In genomic region chr4:46441116-46441859, GRCh38 we compare ENCODE assay signal across 26 cellular contexts. TPM values are rescaled to one million over a fixed set of nuclear protein-coding genes. Genes with fewer than 3 reads are reported as not detected.
"Had no signal": no experiment of that assay in that cellular context is flagged by ENCODE, and none has a peak within 500 bp of the region (broad histone marks: within the 10 kb centered on the region; RNA-seq: fewer than 3 reads in every experiment).

No MANE protein-coding gene starts in this region.

- FAIRE-seq: endothelial cell of umbilical vein, small intestine had no signal

- H3K4me3 ChIP-seq: heart left ventricle, psoas muscle, sigmoid colon, thoracic aorta had no signal

- ATAC-seq: activated CD8-positive, alpha-beta T cell treated with anti-CD3 and anti-CD28 coated beads for 36 hours; activated T-cell treated with anti-CD3 and anti-CD28 coated beads, Interleukin-2, amount 50 U/mL, for 4 hours; heart left ventricle; naive thymus-derived CD8-positive, alpha-beta T cell; psoas muscle; stimulated activated effector memory CD8-positive, alpha-beta T cell treated with anti-CD3 and anti-CD28 coated beads, Interleukin-12 subunit alpha, Interleukin-12 subunit beta, amount 100 ng/mL, for 72 hours had no signal

- H3K9me3 ChIP-seq: sigmoid colon had no signal

- DNase-seq: activated B cell treated with CpG ODN at 0.5 μM for 24 hours; activated CD4-positive, alpha-beta T cell treated with anti-CD3 and anti-CD28 coated beads, Interleukin-2, amount 50 U/mL, for 1 hour; activated CD8-positive, alpha-beta T cell treated with anti-CD3 and anti-CD28 coated beads for 36 hours; activated T-cell treated with anti-CD3 and anti-CD28 coated beads, Interleukin-2, amount 50 U/mL, for 4 hours; anterior cingulate cortex; brain microvascular endothelial cell; caudate nucleus; heart left ventricle; hypothalamus; immature natural killer cell; naive thymus-derived CD8-positive, alpha-beta T cell; nucleus accumbens; psoas muscle; sigmoid colon; small intestine; stimulated activated CD4-positive, alpha-beta T cell treated with anti-CD3 and anti-CD28 coated beads, Interleukin-4, amount 100 ng/mL, for 24 hours; T-helper 9 cell; trophoblast cell had no signal

- H3K27me3 ChIP-seq: brain microvascular endothelial cell, heart left ventricle, sigmoid colon had no signal

- H3K27ac ChIP-seq: brain microvascular endothelial cell, heart left ventricle, parathyroid adenoma, psoas muscle, sigmoid colon, thoracic aorta had no signal

RNA-seq across cellular contexts. Expression of gene GABRA2, which starts 51.4 kb away (rescaled TPM):
- total RNA-seq: activated B cell treated with CpG ODN at 0.5 μM for 24 hours; activated CD8-positive, alpha-beta T cell treated with anti-CD3 and anti-CD28 coated beads for 36 hours; activated T-cell treated with anti-CD3 and anti-CD28 coated beads, Interleukin-2, amount 50 U/mL, for 4 hours; activated T-helper 2 cell treated with anti-CD3 and anti-CD28 coated beads, Interferon-gamma antibody, Interleukin-2, Interleukin-4, amounts not matched to agents 10 μg/mL and 5 μg/mL and 100 μg/mL, durations not matched to agents 14 hours and 24 hours and 36 hours; chondrocyte; endothelial cell of umbilical vein; kidney epithelial cell; naive thymus-derived CD8-positive, alpha-beta T cell; neural crest cell; psoas muscle had no signal
- polyA plus RNA-seq: endothelial cell of umbilical vein; heart left ventricle; immature natural killer cell; naive thymus-derived CD8-positive, alpha-beta T cell had no signal
